ENCODE assay signal across 1 cellular context in the genomic region with DNA sequence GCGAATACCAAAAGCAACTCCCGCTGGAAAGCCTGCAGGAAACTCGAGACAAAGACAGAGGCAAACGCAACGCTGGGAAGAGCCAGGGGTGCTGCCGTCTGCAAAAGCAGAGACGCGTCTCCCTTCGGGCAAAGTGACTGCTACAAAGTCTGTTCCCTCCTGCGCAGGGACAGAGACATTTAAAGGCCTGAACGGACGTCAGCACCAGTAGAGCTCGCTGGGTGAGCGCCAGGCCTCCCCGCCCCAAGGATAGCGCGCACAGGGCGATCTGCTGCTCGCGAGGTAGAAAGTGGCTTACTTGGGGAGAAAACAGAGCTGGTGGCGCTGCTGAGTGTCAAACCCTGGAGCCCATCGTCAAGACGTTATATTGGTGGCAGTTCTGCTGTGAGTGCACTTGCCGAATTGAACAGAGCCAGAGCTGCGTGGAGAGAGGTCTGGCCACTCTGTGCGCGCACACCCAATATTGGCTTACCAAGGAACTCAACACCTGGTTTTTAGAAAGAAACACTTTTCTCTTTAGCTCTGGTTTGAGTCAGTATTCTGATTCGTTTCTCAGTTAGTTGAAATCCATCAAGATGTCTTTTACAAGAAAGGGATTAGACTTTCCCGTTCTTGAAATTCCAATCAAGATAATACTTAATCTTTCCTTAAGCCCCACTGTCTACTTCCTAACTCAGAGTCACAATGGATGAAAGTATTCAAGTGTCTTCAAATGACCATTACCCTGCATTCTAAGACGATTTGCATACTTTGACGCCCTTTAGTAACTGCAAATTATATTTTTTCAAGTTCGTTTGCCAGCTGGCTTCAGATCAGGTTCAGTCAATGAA.
TF ChIP-seq lines count a peak whose summit lies in the region.

No MANE protein-coding gene starts in this region.

TF ChIP-seq in H1, 55 proteins besides CTCF, POLR2A, EP300 and RAD21 (continued from another document):
- no peak for TF ChIP-seq YY1 (IDR thresholded peaks at IDR 0.05; ENCODE audit: low read depth, low read length)
- no peak for TF ChIP-seq GABPA (IDR thresholded peaks at IDR 0.05; ENCODE audit: borderline replicate concordance, insufficient read depth, low read length)
- TF ChIP-seq CHD2 (IDR thresholded peaks at IDR 0.05; ENCODE audit: low read length), result no peak
- no peak for TF ChIP-seq CHD1 (IDR thresholded peaks at IDR 0.05; ENCODE audit: low read depth, low read length)
- TF ChIP-seq ASH2L (IDR thresholded peaks at IDR 0.05; ENCODE audit: low read length), result peak; percentile 44
- TF ChIP-seq, protein P1, sequence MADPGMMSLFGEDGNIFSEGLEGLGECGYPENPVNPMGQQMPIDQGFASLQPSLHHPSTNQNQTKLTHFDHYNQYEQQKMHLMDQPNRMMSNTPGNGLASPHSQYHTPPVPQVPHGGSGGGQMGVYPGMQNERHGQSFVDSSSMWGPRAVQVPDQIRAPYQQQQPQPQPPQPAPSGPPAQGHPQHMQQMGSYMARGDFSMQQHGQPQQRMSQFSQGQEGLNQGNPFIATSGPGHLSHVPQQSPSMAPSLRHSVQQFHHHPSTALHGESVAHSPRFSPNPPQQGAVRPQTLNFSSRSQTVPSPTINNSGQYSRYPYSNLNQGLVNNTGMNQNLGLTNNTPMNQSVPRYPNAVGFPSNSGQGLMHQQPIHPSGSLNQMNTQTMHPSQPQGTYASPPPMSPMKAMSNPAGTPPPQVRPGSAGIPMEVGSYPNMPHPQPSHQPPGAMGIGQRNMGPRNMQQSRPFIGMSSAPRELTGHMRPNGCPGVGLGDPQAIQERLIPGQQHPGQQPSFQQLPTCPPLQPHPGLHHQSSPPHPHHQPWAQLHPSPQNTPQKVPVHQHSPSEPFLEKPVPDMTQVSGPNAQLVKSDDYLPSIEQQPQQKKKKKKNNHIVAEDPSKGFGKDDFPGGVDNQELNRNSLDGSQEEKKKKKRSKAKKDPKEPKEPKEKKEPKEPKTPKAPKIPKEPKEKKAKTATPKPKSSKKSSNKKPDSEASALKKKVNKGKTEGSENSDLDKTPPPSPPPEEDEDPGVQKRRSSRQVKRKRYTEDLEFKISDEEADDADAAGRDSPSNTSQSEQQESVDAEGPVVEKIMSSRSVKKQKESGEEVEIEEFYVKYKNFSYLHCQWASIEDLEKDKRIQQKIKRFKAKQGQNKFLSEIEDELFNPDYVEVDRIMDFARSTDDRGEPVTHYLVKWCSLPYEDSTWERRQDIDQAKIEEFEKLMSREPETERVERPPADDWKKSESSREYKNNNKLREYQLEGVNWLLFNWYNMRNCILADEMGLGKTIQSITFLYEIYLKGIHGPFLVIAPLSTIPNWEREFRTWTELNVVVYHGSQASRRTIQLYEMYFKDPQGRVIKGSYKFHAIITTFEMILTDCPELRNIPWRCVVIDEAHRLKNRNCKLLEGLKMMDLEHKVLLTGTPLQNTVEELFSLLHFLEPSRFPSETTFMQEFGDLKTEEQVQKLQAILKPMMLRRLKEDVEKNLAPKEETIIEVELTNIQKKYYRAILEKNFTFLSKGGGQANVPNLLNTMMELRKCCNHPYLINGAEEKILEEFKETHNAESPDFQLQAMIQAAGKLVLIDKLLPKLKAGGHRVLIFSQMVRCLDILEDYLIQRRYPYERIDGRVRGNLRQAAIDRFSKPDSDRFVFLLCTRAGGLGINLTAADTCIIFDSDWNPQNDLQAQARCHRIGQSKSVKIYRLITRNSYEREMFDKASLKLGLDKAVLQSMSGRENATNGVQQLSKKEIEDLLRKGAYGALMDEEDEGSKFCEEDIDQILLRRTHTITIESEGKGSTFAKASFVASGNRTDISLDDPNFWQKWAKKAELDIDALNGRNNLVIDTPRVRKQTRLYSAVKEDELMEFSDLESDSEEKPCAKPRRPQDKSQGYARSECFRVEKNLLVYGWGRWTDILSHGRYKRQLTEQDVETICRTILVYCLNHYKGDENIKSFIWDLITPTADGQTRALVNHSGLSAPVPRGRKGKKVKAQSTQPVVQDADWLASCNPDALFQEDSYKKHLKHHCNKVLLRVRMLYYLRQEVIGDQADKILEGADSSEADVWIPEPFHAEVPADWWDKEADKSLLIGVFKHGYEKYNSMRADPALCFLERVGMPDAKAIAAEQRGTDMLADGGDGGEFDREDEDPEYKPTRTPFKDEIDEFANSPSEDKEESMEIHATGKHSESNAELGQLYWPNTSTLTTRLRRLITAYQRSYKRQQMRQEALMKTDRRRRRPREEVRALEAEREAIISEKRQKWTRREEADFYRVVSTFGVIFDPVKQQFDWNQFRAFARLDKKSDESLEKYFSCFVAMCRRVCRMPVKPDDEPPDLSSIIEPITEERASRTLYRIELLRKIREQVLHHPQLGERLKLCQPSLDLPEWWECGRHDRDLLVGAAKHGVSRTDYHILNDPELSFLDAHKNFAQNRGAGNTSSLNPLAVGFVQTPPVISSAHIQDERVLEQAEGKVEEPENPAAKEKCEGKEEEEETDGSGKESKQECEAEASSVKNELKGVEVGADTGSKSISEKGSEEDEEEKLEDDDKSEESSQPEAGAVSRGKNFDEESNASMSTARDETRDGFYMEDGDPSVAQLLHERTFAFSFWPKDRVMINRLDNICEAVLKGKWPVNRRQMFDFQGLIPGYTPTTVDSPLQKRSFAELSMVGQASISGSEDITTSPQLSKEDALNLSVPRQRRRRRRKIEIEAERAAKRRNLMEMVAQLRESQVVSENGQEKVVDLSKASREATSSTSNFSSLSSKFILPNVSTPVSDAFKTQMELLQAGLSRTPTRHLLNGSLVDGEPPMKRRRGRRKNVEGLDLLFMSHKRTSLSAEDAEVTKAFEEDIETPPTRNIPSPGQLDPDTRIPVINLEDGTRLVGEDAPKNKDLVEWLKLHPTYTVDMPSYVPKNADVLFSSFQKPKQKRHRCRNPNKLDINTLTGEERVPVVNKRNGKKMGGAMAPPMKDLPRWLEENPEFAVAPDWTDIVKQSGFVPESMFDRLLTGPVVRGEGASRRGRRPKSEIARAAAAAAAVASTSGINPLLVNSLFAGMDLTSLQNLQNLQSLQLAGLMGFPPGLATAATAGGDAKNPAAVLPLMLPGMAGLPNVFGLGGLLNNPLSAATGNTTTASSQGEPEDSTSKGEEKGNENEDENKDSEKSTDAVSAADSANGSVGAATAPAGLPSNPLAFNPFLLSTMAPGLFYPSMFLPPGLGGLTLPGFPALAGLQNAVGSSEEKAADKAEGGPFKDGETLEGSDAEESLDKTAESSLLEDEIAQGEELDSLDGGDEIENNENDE (IDR thresholded peaks at IDR 0.05; ENCODE audit: insufficient replicate concordance, low read length), result no peak
- TF ChIP-seq HDAC6 (IDR thresholded peaks at IDR 0.05; ENCODE audit: low read depth, low read length), result no peak
- no peak for TF ChIP-seq JUN (IDR thresholded peaks at IDR 0.05; ENCODE audit: low read depth, low read length)
- TF ChIP-seq SIN3A (conservative IDR thresholded peaks at IDR 0.05 in 1 of 2, IDR thresholded peaks at IDR 0.05 in 1 of 2; ENCODE audit: low read depth in 1 of 2, low read length in 2 of 2), result 0 out of 4 replicates have a peak, but pooled peaks of 1 of the 2 experiments have one; percentile 36
- TF ChIP-seq KDM4A (IDR thresholded peaks at IDR 0.05; ENCODE audit: low read depth, low read length, severe bottlenecking), result peak; percentile 34
- TF ChIP-seq TAF1 (IDR thresholded peaks at IDR 0.05; ENCODE audit: low read depth, low read length), result 0 out of 2 replicates have a peak, but pooled peaks have one; percentile 42
- no peak for TF ChIP-seq TAF7 (optimal IDR thresholded peaks at IDR 0.05; ENCODE audit: borderline replicate concordance, low read depth, low read length)
- TF ChIP-seq EZH2 (IDR thresholded peaks at IDR 0.05; ENCODE audit: low read depth, low read length, severe bottlenecking), result no peak
- TF ChIP-seq, protein P2, sequence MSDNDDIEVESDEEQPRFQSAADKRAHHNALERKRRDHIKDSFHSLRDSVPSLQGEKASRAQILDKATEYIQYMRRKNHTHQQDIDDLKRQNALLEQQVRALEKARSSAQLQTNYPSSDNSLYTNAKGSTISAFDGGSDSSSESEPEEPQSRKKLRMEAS (IDR thresholded peaks at IDR 0.05), result no peak
- no peak for TF ChIP-seq SAP30 (IDR thresholded peaks at IDR 0.05; ENCODE audit: insufficient read depth, insufficient replicate concordance, low read length)
- no peak for TF ChIP-seq JUND (IDR thresholded peaks at IDR 0.05; ENCODE audit: low read length)
- no peak for TF ChIP-seq TCF12 (IDR thresholded peaks at IDR 0.05; ENCODE audit: low read depth, low read length)
- no peak for TF ChIP-seq RXRA (IDR thresholded peaks at IDR 0.05; ENCODE audit: insufficient read depth, low read depth, low read length)
- TF ChIP-seq, protein P3, sequence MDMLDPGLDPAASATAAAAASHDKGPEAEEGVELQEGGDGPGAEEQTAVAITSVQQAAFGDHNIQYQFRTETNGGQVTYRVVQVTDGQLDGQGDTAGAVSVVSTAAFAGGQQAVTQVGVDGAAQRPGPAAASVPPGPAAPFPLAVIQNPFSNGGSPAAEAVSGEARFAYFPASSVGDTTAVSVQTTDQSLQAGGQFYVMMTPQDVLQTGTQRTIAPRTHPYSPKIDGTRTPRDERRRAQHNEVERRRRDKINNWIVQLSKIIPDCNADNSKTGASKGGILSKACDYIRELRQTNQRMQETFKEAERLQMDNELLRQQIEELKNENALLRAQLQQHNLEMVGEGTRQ (IDR thresholded peaks at IDR 0.05; ENCODE audit: low read length), result no peak
- TF ChIP-seq TBP (IDR thresholded peaks at IDR 0.05; ENCODE audit: low read depth, low read length), result 0 out of 2 replicates have a peak, but pooled peaks have one; percentile 27
- TF ChIP-seq POLR2AphosphoS5 (IDR thresholded peaks at IDR 0.05; ENCODE audit: low read depth, low read length), result no peak
